Comparison of ENCODE assay signal across 10 cellular contexts in the genomic region with DNA sequence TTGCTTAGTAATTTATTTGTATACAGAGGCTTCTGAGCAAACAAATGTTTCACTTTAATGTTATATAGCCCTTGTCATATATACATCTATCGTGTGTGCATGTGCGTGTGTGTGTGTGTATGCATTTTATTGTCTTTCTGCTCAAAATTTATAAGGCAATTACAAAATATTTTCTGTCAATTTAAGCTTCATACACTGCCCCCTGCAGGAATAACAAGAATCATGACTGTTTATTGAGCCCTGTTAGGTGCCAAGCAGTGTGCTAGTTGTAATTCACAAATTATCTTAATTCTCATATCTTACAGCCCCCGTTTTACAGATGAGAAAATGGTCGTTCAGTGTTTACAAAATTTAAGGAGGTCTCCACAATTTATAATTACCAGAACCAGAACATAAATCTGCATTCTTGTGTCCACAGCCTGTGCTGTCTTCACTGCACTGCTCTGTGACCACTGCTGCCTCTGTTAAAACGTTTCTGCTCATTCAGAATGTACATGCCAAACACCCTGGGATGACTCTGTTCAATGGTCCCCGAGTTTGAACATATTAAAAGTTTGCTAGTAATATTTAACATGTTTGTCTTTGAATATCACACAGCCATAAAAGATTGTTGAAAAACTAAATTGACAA.
DNase-seq lines count a peak whose midpoint lies in the region; ATAC-seq and TF ChIP-seq lines count a peak whose summit lies in the region.
"Had no signal": no experiment of that assay in that cellular context is flagged by ENCODE, and none has a peak within 500 bp of the region (broad histone marks: within the 10 kb centered on the region; RNA-seq: fewer than 3 reads in every experiment).

No MANE protein-coding gene starts in this region.

- H3K4me1 Mint-ChIP-seq in naive thymus-derived CD4-positive, alpha-beta T cell = peaks cover 0 to 3% (median 0%) of the 10 kb centered on the region in 7 donors

- POLR2A ChIA-PET in naive thymus-derived CD4-positive, alpha-beta T cell (lab: Charles Lee) = no interaction called here

- H3K4me1 ChIP-seq in DND-41 (ENCODE audit: insufficient read depth, low read length) = no peaks in the 10 kb centered on the region
- H3K4me1 ChIP-seq in Loucy (ENCODE audit: insufficient read depth, low read length, poor library complexity, severe bottlenecking) = no peaks in the 10 kb centered on the region
- H3K4me1 ChIP-seq in colonic mucosa = no peaks in the 10 kb centered on the region
- H3K4me1 ChIP-seq in naive thymus-derived CD4-positive, alpha-beta T cell (ENCODE audit: control insufficient read depth in 2 of 2, insufficient read depth in 2 of 2, low read length in 2 of 2) = no peaks in the 10 kb centered on the region

- DNase-seq in DND-41 (no peak), colonic mucosa (no peak), H4 (ENCODE audit: low spot score) (no peak), amniotic stem cell (lab: John Stamatoyannopoulos, UW) (no peak)
- DNase-seq in naive thymus-derived CD4-positive, alpha-beta T cell = peak in 5 of 9 donors; percentile 3 to 17 (median 7)
- DNase-seq in activated effector memory CD4-positive, alpha-beta T cell treated with anti-CD3 and anti-CD28 coated beads, Interleukin-2, amount 50 U/mL, for 16 hours = no peak
- DNase-seq: activated naive CD4-positive, alpha-beta T cell treated with anti-CD3 and anti-CD28 coated beads, Interleukin-2, amount 50 U/mL, for 16 hours; occipital lobe had no signal

- no peaks in the 10 kb centered on the region for H4K20me1 ChIP-seq in DND-41 (ENCODE audit: insufficient read depth, low read length)
- H4K20me1 ChIP-seq in Loucy (ENCODE audit: insufficient read depth, low read length, poor library complexity, severe bottlenecking) = no peaks in the 10 kb centered on the region

- no peaks in the 10 kb centered on the region for H3K36me3 Mint-ChIP-seq in naive thymus-derived CD4-positive, alpha-beta T cell

- ATAC-seq in DND-41 (ENCODE audit: insufficient read depth, low read depth) (peak; percentile 35; the same call in 1 of the 3 replicates), GM18858 (IDR thresholded peaks at IDR 0.05; ENCODE audit: unreplicated experiment) (no peak)
- no peak for ATAC-seq in naive thymus-derived CD4-positive, alpha-beta T cell

- H3K79me2 ChIP-seq in DND-41 (ENCODE audit: insufficient read depth, low read length) (no peaks in the 10 kb centered on the region), Loucy (ENCODE audit: insufficient read depth, low read length) (no peaks in the 10 kb centered on the region)

- CTCF ChIA-PET in naive thymus-derived CD4-positive, alpha-beta T cell (lab: Charles Lee) = interaction anchor here (0.9 to 1.3 kb wide), 5 partner anchors 105 to 840 kb away, joined by 3 read pairs; no protein-coding TSS in a partner anchor

- H3K36me3 ChIP-seq in DND-41 (ENCODE audit: insufficient read depth, low read length) (no peaks in the 10 kb centered on the region), Loucy (ENCODE audit: insufficient read depth, low read length) (no peaks in the 10 kb centered on the region), colonic mucosa (no peaks in the 10 kb centered on the region)
- no peaks in the 10 kb centered on the region for H3K36me3 ChIP-seq in naive thymus-derived CD4-positive, alpha-beta T cell (ENCODE audit: control insufficient read depth in 2 of 3, insufficient read depth in 3 of 3, low read length in 3 of 3)

- H2AFZ ChIP-seq in DND-41 (ENCODE audit: low read depth, low read length) (no peak overlapping the region), Loucy (ENCODE audit: low read length) (no peak overlapping the region)

- H3K27ac ChIP-seq in DND-41 (ENCODE audit: low read length) (no peak overlapping the region), colonic mucosa (no peak overlapping the region)
- H3K27ac ChIP-seq in naive thymus-derived CD4-positive, alpha-beta T cell (ENCODE audit: low read depth, low read length) = no peak overlapping the region

- H3K9me3 ChIP-seq in DND-41 (ENCODE audit: insufficient read depth, low read length, severe bottlenecking) = no peaks in the 10 kb centered on the region
- no peaks in the 10 kb centered on the region for H3K9me3 ChIP-seq in Loucy (ENCODE audit: insufficient read depth, low read depth, low read length)
- no peaks in the 10 kb centered on the region for H3K9me3 ChIP-seq in colonic mucosa
- H3K9me3 ChIP-seq in naive thymus-derived CD4-positive, alpha-beta T cell (ENCODE audit: control insufficient read depth in 2 of 3, low read length in 3 of 3) = no peaks in the 10 kb centered on the region

- H3K4me2 ChIP-seq in DND-41 (ENCODE audit: insufficient read depth, low read length) = no peak overlapping the region
- H3K4me2 ChIP-seq in Loucy (ENCODE audit: low read depth, low read length, poor library complexity, severe bottlenecking) = no peak overlapping the region

- H3K27ac Mint-ChIP-seq in naive thymus-derived CD4-positive, alpha-beta T cell = no peak overlapping the region

- H3K9ac ChIP-seq in DND-41 (ENCODE audit: low read depth, low read length) (no peak overlapping the region), Loucy (ENCODE audit: low read depth, low read length, poor library complexity, severe bottlenecking) (no peak overlapping the region), colonic mucosa (ENCODE audit: low read depth in 2 of 2, low read length in 2 of 2) (no peak overlapping the region)

- H3F3A ChIP-seq in Loucy (ENCODE audit: low read depth) = no peaks in the 10 kb centered on the region

- intact Hi-C loops in colonic mucosa (cut with DNase I) = loop anchor here (5.0 kb wide), 1 partner anchor 272 kb away; no protein-coding TSS in a partner anchor
- intact Hi-C loops in naive thymus-derived CD4-positive, alpha-beta T cell (cut with micrococcal nuclease) = loop anchor here (1.0 to 5.0 kb wide), 8 partner anchors 200 to 832 kb away; a partner anchor contains a TSS

- no peaks in the 10 kb centered on the region for H3K9me3 Mint-ChIP-seq in naive thymus-derived CD4-positive, alpha-beta T cell

- H3K4me3 ChIP-seq in DND-41 (ENCODE audit: low read depth in 1 of 2, low read length in 2 of 2) (no peak overlapping the region), Loucy (ENCODE audit: low read length, poor library complexity, severe bottlenecking) (no peak overlapping the region), colonic mucosa (no peak overlapping the region)
- no peak overlapping the region for H3K4me3 ChIP-seq in naive thymus-derived CD4-positive, alpha-beta T cell (ENCODE audit: low read length)

- no peak overlapping the region for H3K4me3 Mint-ChIP-seq in naive thymus-derived CD4-positive, alpha-beta T cell

- no peaks in the 10 kb centered on the region for H3K9me2 ChIP-seq in Loucy (replicated peaks; ENCODE audit: low read depth, low read length)

- H3K27me3 ChIP-seq in DND-41 (ENCODE audit: insufficient read depth, low read length, poor library complexity) (no peaks in the 10 kb centered on the region), Loucy (ENCODE audit: insufficient read depth, low read length, poor library complexity, severe bottlenecking) (no peaks in the 10 kb centered on the region), colonic mucosa (no peaks in the 10 kb centered on the region)
- no peaks in the 10 kb centered on the region for H3K27me3 ChIP-seq in naive thymus-derived CD4-positive, alpha-beta T cell (ENCODE audit: control insufficient read depth in 2 of 2, insufficient read depth in 2 of 2, low read length in 2 of 2)

- peak; percentile 59 for TF ChIP-seq CTCF in DND-41 (IDR thresholded peaks at IDR 0.05; ENCODE audit: borderline replicate concordance, extremely low read depth, low read length, poor library complexity, severe bottlenecking)
- TF ChIP-seq CTCF in Loucy (conservative IDR thresholded peaks at IDR 0.05; ENCODE audit: low read length) = peak; percentile 78
- peak; percentile 23 for TF ChIP-seq CTCF in colonic mucosa (IDR thresholded peaks at IDR 0.05)

- H3K27me3 Mint-ChIP-seq in naive thymus-derived CD4-positive, alpha-beta T cell = peaks cover 0 to 21% (median 3%) of the 10 kb centered on the region in 5 donors

Comparison
In these comparisons a context has a peak if more than half of its experiments do, and no peak if none do; other contexts are left out.
1. DNase-seq: peak in naive thymus-derived CD4-positive, alpha-beta T cell (5 of 9); none in DND-41 (single experiment), colonic mucosa (single experiment), activated effector memory CD4-positive, alpha-beta T cell treated with anti-CD3 and anti-CD28 coated beads, Interleukin-2, amount 50 U/mL, for 16 hours (single experiment), H4 (single experiment) and amniotic stem cell (single experiment).
2. CTCF ChIP-seq: peak in every context shown above with its lines; median percentile 78 in Loucy; 59 in DND-41; 23 in colonic mucosa.